Comparison of ENCODE assay signal across 21 cellular contexts in the genomic region with DNA sequence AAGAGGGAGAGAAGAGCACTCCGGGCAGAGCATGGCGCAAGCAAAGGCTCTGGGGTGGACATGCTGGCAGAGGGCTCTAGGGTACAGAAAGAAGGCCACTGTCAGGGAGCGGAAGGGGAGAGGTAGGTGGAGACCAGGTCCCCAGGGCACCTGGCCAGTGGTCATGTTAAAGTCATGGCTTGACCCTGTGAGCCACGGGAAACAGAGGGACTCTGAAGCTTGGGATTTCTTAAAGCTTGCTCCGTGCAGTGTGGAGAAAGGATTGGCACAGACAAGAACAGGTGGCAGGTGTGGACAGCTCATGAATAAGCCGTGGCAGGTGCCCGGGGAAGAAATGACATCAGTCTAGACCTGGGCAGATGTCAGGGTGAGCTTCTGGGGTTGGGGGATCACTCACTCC.
A peak's percentile ranks its signal among the peaks of the same experiment; 100 is the strongest.
DNase-seq lines count a peak whose midpoint lies in the region; TF ChIP-seq lines count a peak whose summit lies in the region.
"Had no signal": no experiment of that assay in that cellular context is flagged by ENCODE, and none has a peak within 500 bp of the region (broad histone marks: within the 10 kb centered on the region; RNA-seq: fewer than 3 reads in every experiment).

No MANE protein-coding gene starts in this region.

- H3K4me3 ChIP-seq in SJCRH30 (no peak overlapping the region), coronary artery (no peak overlapping the region)
- H3K4me3 ChIP-seq: A549; BLaER1 treated with 17β-estradiol and CSF1 and Interleukin-3, amounts not matched to agents 10 nM and 100 nM; GM12878 had no signal

- H3K9me3 ChIP-seq in SJCRH30 (replicated peaks): no peaks in the 10 kb centered on the region
- H3K9me3 ChIP-seq: A549; BLaER1 treated with 17β-estradiol and CSF1 and Interleukin-3, amounts not matched to agents 10 nM and 100 nM; Caco-2 had no signal

- DNase-seq in SJCRH30 (peak; percentile 12 to 27), coronary artery (ENCODE audit: low spot score) (peak; percentile 9), islet precursor cell (peak; percentile 22), neural crest cell (ENCODE audit: low read depth, low spot score) (no peak), GM10266 (ENCODE audit: extremely low spot score) (no peak), GOT3 (lab: John Stamatoyannopoulos, UW) (no peak), NOMO-1 treated with dmso at 0.1 percent for 144 hours (lab: John Stamatoyannopoulos, UW; ENCODE audit: unreplicated experiment) (no peak), dermis blood vessel endothelial cell (no peak)
- DNase-seq: AML-193; Caco-2; Calu3; CD4-positive, alpha-beta T cell; CD8-positive, alpha-beta T cell; DMS79 treated with DMSO at 0.1 percent for 48 hours; GF-D8 had no signal

- peaks cover 4% of the 10 kb centered on the region for H3K27me3 Mint-ChIP-seq in neural crest cell (ENCODE audit: low read depth)
- H3K27me3 Mint-ChIP-seq: B cell had no signal

- peak overlapping the region; percentile 16 for H3K27ac Mint-ChIP-seq in neural crest cell (ENCODE audit: unreplicated experiment)
- H3K27ac Mint-ChIP-seq: B cell; CD4-positive, alpha-beta T cell; CD8-positive, alpha-beta T cell had no signal

- no peaks in the 10 kb centered on the region for H3K4me1 ChIP-seq in SJCRH30
- H3K4me1 ChIP-seq: A549; BLaER1 treated with 17β-estradiol and CSF1 and Interleukin-3, amounts not matched to agents 10 nM and 100 nM; Caco-2 had no signal

- no peaks in the 10 kb centered on the region for H3K9me3 Mint-ChIP-seq in neural crest cell
- H3K9me3 Mint-ChIP-seq: CD4-positive, alpha-beta T cell; CD8-positive, alpha-beta T cell had no signal

- TF ChIP-seq CTCF in coronary artery (IDR thresholded peaks at IDR 0.05) (no peak), neural crest cell (conservative IDR thresholded peaks at IDR 0.05) (no peak), GM10266 (IDR thresholded peaks at IDR 0.05; ENCODE audit: control insufficient read depth, insufficient read depth, low read depth, missing control alignments) (no peak)

- no peaks in the 10 kb centered on the region for H3K36me3 ChIP-seq in SJCRH30
- H3K36me3 ChIP-seq: BLaER1 treated with 17β-estradiol and CSF1 and Interleukin-3, amounts not matched to agents 10 nM and 100 nM had no signal

- H3K4me1 Mint-ChIP-seq in neural crest cell: no peaks in the 10 kb centered on the region
- H3K4me1 Mint-ChIP-seq: B cell had no signal

- no peak overlapping the region for H3K27ac ChIP-seq in SJCRH30
- no peak overlapping the region for H3K27ac ChIP-seq in coronary artery
- H3K27ac ChIP-seq: 22Rv1; A549; BLaER1 treated with 17β-estradiol and CSF1 and Interleukin-3, amounts not matched to agents 10 nM and 100 nM; C4-2B had no signal

- no peaks in the 10 kb centered on the region for H3K27me3 ChIP-seq in SJCRH30
- H3K27me3 ChIP-seq: BLaER1 treated with 17β-estradiol and CSF1 and Interleukin-3, amounts not matched to agents 10 nM and 100 nM had no signal

- H3K36me3 Mint-ChIP-seq in neural crest cell (ENCODE audit: low read depth): no peaks in the 10 kb centered on the region
- H3K36me3 Mint-ChIP-seq: CD8-positive, alpha-beta T cell had no signal

- H3K4me3 Mint-ChIP-seq in neural crest cell: no peak overlapping the region
- H3K4me3 Mint-ChIP-seq: B cell; CD4-positive, alpha-beta T cell; CD8-positive, alpha-beta T cell had no signal

Comparison
In these comparisons a context has a peak if more than half of its experiments do, and no peak if none do; other contexts are left out.
1. DNase-seq: peak in SJCRH30 (2 of 2), coronary artery (single experiment) and islet precursor cell (single experiment); none in neural crest cell (single experiment), GM10266 (single experiment), GOT3 (single experiment), NOMO-1 treated with dmso at 0.1 percent for 144 hours (single experiment) and dermis blood vessel endothelial cell (single experiment).